In genomic region chr15:31974855-31975421, GRCh38 we compare ENCODE assay signal across 8 cellular contexts.
DNase-seq lines count a peak whose midpoint lies in the region; FAIRE-seq and TF ChIP-seq lines count a peak whose summit lies in the region.

No MANE protein-coding gene starts in this region.

- FAIRE-seq in A204.1 (lab: Jason Lieb, UNC), result peak; percentile 3

- peak overlapping the region in 1 of 2 donors; percentile 24 for H3K4me3 ChIP-seq in foreskin fibroblast (ENCODE audit: low read depth in 1 of 2, low read length in 2 of 2)

- peak; percentile 51 for TF ChIP-seq CTCF in foreskin fibroblast (IDR thresholded peaks at IDR 0.05; ENCODE audit: low read depth, low read length)

- DNase-seq in ELF-1 (ENCODE audit: low read depth, low spot score) (peak; percentile 82), NCI-H1694 treated with DMSO at 0.1 percent for 48 hours (lab: John Stamatoyannopoulos, UW) (peak; percentile 30), foreskin fibroblast (peak in 1 of 2 donors; percentile 10), retina (peak; percentile 85), NCI-H2029 treated with DMSO at 0.1 percent for 48 hours (lab: John Stamatoyannopoulos, UW) (no peak), NCI-H146 treated with DMSO at 0.1 percent for 48 hours (lab: John Stamatoyannopoulos, UW; ENCODE audit: unreplicated experiment) (no peak)
- peak; percentile 18 to 35 for DNase-seq in activated CD4-positive, alpha-beta T cell treated with anti-CD3 and anti-CD28 coated beads, Interleukin-2, amount 50 U/mL, for 48 hours

Comparison
In these comparisons a context has a peak if more than half of its experiments do, and no peak if none do; other contexts are left out.
1. DNase-seq: peak in ELF-1 (single experiment), NCI-H1694 treated with DMSO at 0.1 percent for 48 hours (single experiment), activated CD4-positive, alpha-beta T cell treated with anti-CD3 and anti-CD28 coated beads, Interleukin-2, amount 50 U/mL, for 48 hours (2 of 2) and retina (single experiment); none in NCI-H2029 treated with DMSO at 0.1 percent for 48 hours (single experiment) and NCI-H146 treated with DMSO at 0.1 percent for 48 hours (single experiment).